In genomic region chr9:116813029-116813295, GRCh38 we compare ENCODE assay signal across 29 cellular contexts.
"Had no signal": no experiment of that assay in that cellular context is flagged by ENCODE, and none has a peak within 500 bp of the region (broad histone marks: within the 10 kb centered on the region; RNA-seq: fewer than 3 reads in every experiment).

No MANE protein-coding gene starts in this region.

- H3K36me3 ChIP-seq: heart right ventricle, lower lobe of right lung, sigmoid colon, thyroid gland, transverse colon, upper lobe of left lung, vagina had no signal

- H3K4me3 Mint-ChIP-seq: mesothelial cell of epicardium; naive thymus-derived CD4-positive, alpha-beta T cell; natural killer cell treated with Interleukin-12 subunit alpha and Interleukin-12 subunit beta and Interleukin-15 and Interleukin-18, amount 100 ng/mL, for 72 hours; stimulated activated memory B cell treated with anti-CD40 and anti-IgM and Interleukin-4, amounts not matched to agents 10 μg/mL and 1 μg/mL and 100 μg/mL, for 72 hours; stimulated activated naive CD8-positive, alpha-beta T cell treated with anti-CD3 and anti-CD28 coated beads, Interleukin-15, amount 100 ng/mL, for 72 hours had no signal

- H3K4me1 Mint-ChIP-seq: naive thymus-derived CD4-positive, alpha-beta T cell; stimulated activated memory B cell treated with anti-CD40 and anti-IgM and Interleukin-4, amounts not matched to agents 10 μg/mL and 1 μg/mL and 100 μg/mL, for 72 hours; stimulated activated naive CD8-positive, alpha-beta T cell treated with anti-CD3 and anti-CD28 coated beads, Interleukin-15, amount 100 ng/mL, for 72 hours had no signal

- ATAC-seq: heart right ventricle; left cardiac atrium; left lobe of liver; left ventricle myocardium superior; lower lobe of right lung; mucosa of descending colon; naive thymus-derived CD4-positive, alpha-beta T cell; natural killer cell treated with Interleukin-12 subunit alpha and Interleukin-12 subunit beta and Interleukin-15 and Interleukin-18, amount 100 ng/mL, for 72 hours; right cardiac atrium; stimulated activated memory B cell treated with anti-CD40 and anti-IgM and Interleukin-4, amounts not matched to agents 10 μg/mL and 1 μg/mL and 100 μg/mL, for 72 hours; stimulated activated naive CD8-positive, alpha-beta T cell treated with anti-CD3 and anti-CD28 coated beads, Interleukin-15, amount 100 ng/mL, for 72 hours had no signal

- H3K27me3 ChIP-seq: testis, thyroid gland, upper lobe of left lung, vagina had no signal

- H3K27me3 Mint-ChIP-seq: progenitor cell of endocrine pancreas; stimulated activated memory B cell treated with anti-CD40 and anti-IgM and Interleukin-4, amounts not matched to agents 10 μg/mL and 1 μg/mL and 100 μg/mL, for 72 hours had no signal

- H2AFZ ChIP-seq: hepatocyte had no signal

- H3K79me2 ChIP-seq: hepatocyte had no signal

- H3K9me3 ChIP-seq: heart right ventricle, lower lobe of right lung, mucosa of descending colon, sigmoid colon, testis, thyroid gland, transverse colon, upper lobe of left lung, vagina had no signal

- H3K4me1 ChIP-seq: heart right ventricle, lower lobe of right lung, sigmoid colon, testis, thyroid gland, transverse colon, upper lobe of left lung, vagina had no signal

- H3K36me3 Mint-ChIP-seq: mesothelial cell of epicardium; naive thymus-derived CD4-positive, alpha-beta T cell; natural killer cell treated with Interleukin-12 subunit alpha and Interleukin-12 subunit beta and Interleukin-15 and Interleukin-18, amount 100 ng/mL, for 72 hours; stimulated activated memory B cell treated with anti-CD40 and anti-IgM and Interleukin-4, amounts not matched to agents 10 μg/mL and 1 μg/mL and 100 μg/mL, for 72 hours had no signal

- H3K4me3 ChIP-seq: heart right ventricle, hepatocyte, lower lobe of right lung, mucosa of descending colon, sigmoid colon, testis, thyroid gland, transverse colon, upper lobe of left lung, vagina had no signal

- H3K27ac ChIP-seq: heart right ventricle, hepatocyte, lower lobe of right lung, sigmoid colon, testis, thyroid gland, transverse colon, upper lobe of left lung, vagina had no signal

- H3K9me3 Mint-ChIP-seq: mesothelial cell of epicardium; natural killer cell treated with Interleukin-12 subunit alpha and Interleukin-12 subunit beta and Interleukin-15 and Interleukin-18, amount 100 ng/mL, for 72 hours; stimulated activated memory B cell treated with anti-CD40 and anti-IgM and Interleukin-4, amounts not matched to agents 10 μg/mL and 1 μg/mL and 100 μg/mL, for 72 hours; stimulated activated naive CD8-positive, alpha-beta T cell treated with anti-CD3 and anti-CD28 coated beads, Interleukin-15, amount 100 ng/mL, for 72 hours had no signal

- DNase-seq: heart right ventricle; left cardiac atrium; left ventricle myocardium superior; lower lobe of right lung; mucosa of descending colon; naive thymus-derived CD4-positive, alpha-beta T cell; retina; right cardiac atrium; sigmoid colon; small intestine; stimulated activated CD4-positive, alpha-beta T cell treated with anti-CD3 and anti-CD28 coated beads, Interleukin-1b, Interleukin-23, amount 100 ng/mL, for 48 hours; stimulated activated CD4-positive, alpha-beta T cell treated with anti-CD3 and anti-CD28 coated beads, Interleukin-2, amount 100 ng/mL, for 48 hours; stimulated activated CD4-positive, alpha-beta T cell treated with anti-CD3 and anti-CD28 coated beads, Interleukin-4, amount 100 ng/mL, for 4 hours; stimulated activated CD8-positive, alpha-beta memory T cell treated with anti-CD3 and anti-CD28 coated beads, Interleukin-4, amount 100 ng/mL, for 48 hours; stimulated activated naive CD4-positive, alpha-beta T cell treated with Interleukin-2 at 50 U/mL for 16 hours; stimulated activated naive CD8-positive, alpha-beta T cell treated with anti-CD3 and anti-CD28 coated beads, Interleukin-15, amount 100 ng/mL, for 72 hours; substantia nigra; testis; thyroid gland; transverse colon; upper lobe of left lung had no signal

- FAIRE-seq: keratinocyte, small intestine had no signal

- H3K27ac Mint-ChIP-seq: mesothelial cell of epicardium; naive thymus-derived CD4-positive, alpha-beta T cell; natural killer cell treated with Interleukin-12 subunit alpha and Interleukin-12 subunit beta and Interleukin-15 and Interleukin-18, amount 100 ng/mL, for 72 hours; progenitor cell of endocrine pancreas; stimulated activated memory B cell treated with anti-CD40 and anti-IgM and Interleukin-4, amounts not matched to agents 10 μg/mL and 1 μg/mL and 100 μg/mL, for 72 hours; stimulated activated naive CD8-positive, alpha-beta T cell treated with anti-CD3 and anti-CD28 coated beads, Interleukin-15, amount 100 ng/mL, for 72 hours had no signal

- H3K4me2 ChIP-seq: hepatocyte had no signal
